In the genomic region with DNA sequence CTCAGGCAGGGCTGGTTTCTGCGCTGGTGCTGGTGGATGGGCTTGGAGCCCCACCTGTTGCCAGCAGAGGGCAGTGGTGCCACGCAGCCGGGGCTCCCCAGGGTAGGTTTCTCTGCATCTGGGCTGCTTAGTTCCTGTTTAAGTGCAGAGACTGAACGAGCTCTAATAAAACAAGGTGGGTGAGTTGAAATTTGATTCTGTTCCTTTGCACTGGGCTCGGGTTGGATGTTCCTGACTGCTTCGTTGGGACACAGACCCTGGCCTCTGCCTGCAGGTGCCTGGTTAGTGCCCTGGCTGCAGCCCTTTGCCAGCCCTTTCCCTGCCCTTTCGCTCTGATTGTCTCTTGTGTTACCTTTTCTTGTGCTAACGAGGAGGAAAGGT, we compare ENCODE assay signal across 8 cellular contexts. TPM values are rescaled to one million over a fixed set of nuclear protein-coding genes. Genes with fewer than 3 reads are reported as not detected.
DNase-seq lines count a peak whose midpoint lies in the region; ATAC-seq and TF ChIP-seq lines count a peak whose summit lies in the region.

No MANE protein-coding gene starts in this region.

- in situ Hi-C loops in T47D (cut with HindIII; ENCODE audit: low pct_unique_long_range_greater_than_20kb, low sequenced_read_pairs), result no loop called here

- peak; percentile 99 for ATAC-seq in CD4-positive, CD25-positive, alpha-beta regulatory T cell (ENCODE audit: low read depth in 2 of 2)
- ATAC-seq in HG03439 (IDR thresholded peaks at IDR 0.05; ENCODE audit: unreplicated experiment), result no peak

- H3K9me3 Mint-ChIP-seq in CD4-positive, CD25-positive, alpha-beta regulatory T cell, result no peaks in the 10 kb centered on the region

- no peak overlapping the region for H3K4me3 ChIP-seq in CD4-positive, CD25-positive, alpha-beta regulatory T cell (ENCODE audit: low read depth, low read length)
- no peak overlapping the region for H3K4me3 ChIP-seq in WI38 (ENCODE audit: low read depth, low read length)

- peaks cover 14% of the 10 kb centered on the region for H3K36me3 Mint-ChIP-seq in CD4-positive, CD25-positive, alpha-beta regulatory T cell

- H3K36me3 ChIP-seq in CD4-positive, CD25-positive, alpha-beta regulatory T cell (ENCODE audit: control insufficient read depth, insufficient read depth, low read length), result peaks cover 8% of the 10 kb centered on the region

- H3K27ac ChIP-seq in CD4-positive, CD25-positive, alpha-beta regulatory T cell (ENCODE audit: insufficient read depth, low read length, poor library complexity, severe bottlenecking), result no peak overlapping the region

- no peaks in the 10 kb centered on the region for H3K27me3 Mint-ChIP-seq in CD4-positive, CD25-positive, alpha-beta regulatory T cell

- H3K4me1 Mint-ChIP-seq in CD4-positive, CD25-positive, alpha-beta regulatory T cell, result peaks cover 9 to 13% (median 12%) of the 10 kb centered on the region in 4 donors

- no peak overlapping the region for H3K4me3 Mint-ChIP-seq in CD4-positive, CD25-positive, alpha-beta regulatory T cell

- H3K27me3 ChIP-seq in CD4-positive, CD25-positive, alpha-beta regulatory T cell (ENCODE audit: control insufficient read depth, insufficient read depth, low read length), result no peaks in the 10 kb centered on the region

- peak overlapping the region in 1 of 3 donors; percentile 93 for H3K27ac Mint-ChIP-seq in CD4-positive, CD25-positive, alpha-beta regulatory T cell

- peak; percentile 65 to 84 (median 82) for DNase-seq in CD4-positive, CD25-positive, alpha-beta regulatory T cell
- DNase-seq in H4 (ENCODE audit: low spot score) (peak; percentile 57), NCI-H2196 (lab: John Stamatoyannopoulos, UW; ENCODE audit: unreplicated experiment) (peak; percentile 94), T47D (ENCODE audit: low read depth in 1 of 2, low spot score in 1 of 2) (peak; percentile 92 to 99), inferior parietal cortex (ENCODE audit: extremely low spot score) (peak; percentile 75)
- DNase-seq in stimulated activated CD4-positive, alpha-beta T cell treated with anti-CD3 and anti-CD28 coated beads, Interleukin-15, amount 100 ng/mL, for 1 hour (ENCODE audit: low read depth in 1 of 2, low spot score in 1 of 2), result peak; percentile 73 to 77

- TF ChIP-seq CTCF in WI38 (IDR thresholded peaks at IDR 0.05; ENCODE audit: low read depth, low read length), result peak; percentile 99

- no peaks in the 10 kb centered on the region for H3K4me1 ChIP-seq in CD4-positive, CD25-positive, alpha-beta regulatory T cell (ENCODE audit: control insufficient read depth, insufficient read depth, low read length, poor library complexity, severe bottlenecking)

- H3K9me3 ChIP-seq in CD4-positive, CD25-positive, alpha-beta regulatory T cell (ENCODE audit: control insufficient read depth in 2 of 2, low read length in 2 of 2), result no peaks in the 10 kb centered on the region

RNA-seq across cellular contexts. Expression of a gene that starts 30.0 kb away (rescaled TPM):
- 86.4 TPM for total RNA-seq in CD4-positive, CD25-positive, alpha-beta regulatory T cell
- polyA plus RNA-seq in CD4-positive, CD25-positive, alpha-beta regulatory T cell, result 100 to 1,000 TPM in 1 of 4 donors, 10 to 100 TPM in 3; 39.2 to 146 (median 79.2) TPM
- total RNA-seq in H4 (2014; rRNA removed; shearing (Covaris generic)), result 17.6 and 28.5 TPM in 2 replicates

RNA-seq across cellular contexts. Expression of a gene that starts 46.5 kb away (rescaled TPM):
- total RNA-seq in CD4-positive, CD25-positive, alpha-beta regulatory T cell, result 2.0 TPM
- polyA plus RNA-seq in CD4-positive, CD25-positive, alpha-beta regulatory T cell, result under 1 TPM; 0.18 to 0.74 (median 0.25) TPM
- total RNA-seq in H4 (2014; rRNA removed; shearing (Covaris generic)), result 0.16 TPM in 1 of 2 replicates, not detected in the other

RNA-seq across cellular contexts. Expression of a gene that starts 57.9 kb away (rescaled TPM):
- not detected for total RNA-seq in CD4-positive, CD25-positive, alpha-beta regulatory T cell
- under 1 TPM in 1 of 4 donors, not detected in 3; 0.07 TPM for polyA plus RNA-seq in CD4-positive, CD25-positive, alpha-beta regulatory T cell
- not detected in 2 replicates for total RNA-seq in H4 (2014; rRNA removed; shearing (Covaris generic))
